9 cellular contexts compared by ENCODE assay signal in the genomic region with DNA sequence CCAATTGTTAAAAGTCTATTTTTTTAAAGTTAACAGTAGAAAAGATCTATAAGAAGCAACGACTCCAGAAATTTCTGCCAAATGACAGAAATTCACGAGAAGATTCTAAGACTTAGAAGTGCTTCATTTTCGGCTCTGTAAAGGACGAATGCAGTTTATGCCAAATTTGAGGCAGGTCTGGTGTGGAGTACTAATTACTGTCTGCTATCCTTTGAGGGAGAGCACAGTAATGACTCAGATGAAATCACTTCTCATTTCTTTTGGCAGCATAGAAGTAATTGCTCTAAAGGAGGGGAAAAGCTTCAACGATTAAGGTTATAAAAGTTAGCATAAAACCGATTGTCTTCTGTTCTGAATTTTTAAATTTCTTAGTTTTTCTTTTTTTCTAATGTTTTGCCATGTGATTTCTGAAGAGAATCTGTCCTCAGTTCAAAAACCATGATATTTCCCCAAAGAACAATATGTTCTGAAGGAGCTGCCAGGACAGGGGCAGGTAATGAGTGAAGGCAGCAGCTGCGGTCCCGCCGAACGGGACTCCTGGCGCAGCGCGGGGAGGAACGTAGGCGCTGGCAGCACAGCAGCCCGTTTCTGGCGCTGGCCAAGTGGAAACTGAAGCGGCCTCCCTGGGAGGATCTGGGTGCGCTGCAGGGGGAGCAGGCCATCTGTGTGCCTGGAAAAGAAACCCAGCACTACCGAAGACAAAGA.
DNase-seq lines count a peak whose midpoint lies in the region; ATAC-seq and TF ChIP-seq lines count a peak whose summit lies in the region.
"Had no signal": no experiment of that assay in that cellular context is flagged by ENCODE, and none has a peak within 500 bp of the region (broad histone marks: within the 10 kb centered on the region; RNA-seq: fewer than 3 reads in every experiment).

No MANE protein-coding gene starts in this region.

- peaks cover 12% of the 10 kb centered on the region for H3K9me3 Mint-ChIP-seq in nephron progenitor cell

- peak; percentile 38 for DNase-seq in EL
- peak; percentile 44 to 84 for DNase-seq in NOMO-1 (lab: John Stamatoyannopoulos, UW; ENCODE audit: unreplicated experiment in 2 of 2)
- peak; percentile 29 for DNase-seq in epithelial cell of esophagus (ENCODE audit: low read depth)
- peak; percentile 26 for DNase-seq in nephron progenitor cell
- DNase-seq in activated CD8-positive, alpha-beta memory T cell treated with anti-CD3 and anti-CD28 coated beads for 24 hours, result no peak

- TF ChIP-seq CTCF in epithelial cell of esophagus (IDR thresholded peaks at IDR 0.05; ENCODE audit: insufficient read depth, low read depth, low read length, missing control alignments) (no peak), nephron progenitor cell (IDR thresholded peaks at IDR 0.05) (no peak)

- H3K27me3 Mint-ChIP-seq in nephron progenitor cell (ENCODE audit: low read depth, poor library complexity), result peaks cover 30% of the 10 kb centered on the region

- no peak for ATAC-seq in HG03045 (IDR thresholded peaks at IDR 0.05; ENCODE audit: unreplicated experiment)
- ATAC-seq in GM18517 (IDR thresholded peaks at IDR 0.05; ENCODE audit: unreplicated experiment), result no peak
- no peak for ATAC-seq in HG03442 (IDR thresholded peaks at IDR 0.05; ENCODE audit: unreplicated experiment)
- ATAC-seq: HCT116 had no signal

- peaks cover 9% of the 10 kb centered on the region for H3K4me1 Mint-ChIP-seq in nephron progenitor cell

- no peaks in the 10 kb centered on the region for H3K36me3 Mint-ChIP-seq in nephron progenitor cell (ENCODE audit: low read depth)

- peak overlapping the region; percentile 14 for H3K4me3 ChIP-seq in epithelial cell of esophagus (ENCODE audit: low read length)

- H3K4me3 Mint-ChIP-seq in nephron progenitor cell, result peak overlapping the region; percentile 32

- peak overlapping the region; percentile 22 for H3K27ac Mint-ChIP-seq in nephron progenitor cell
